2 cellular contexts compared by ENCODE assay signal in genomic region chr6:90695316-90695715, GRCh38.
TF ChIP-seq lines count a peak whose summit lies in the region.

No MANE protein-coding gene starts in this region.

TF ChIP-seq in GM23338, 12 proteins besides CTCF, POLR2A, EP300 and RAD21:
- TF ChIP-seq ZNF462 (CRISPR knock-in tag; IDR thresholded peaks at IDR 0.05) (no peak), POLR2AphosphoS5 (IDR thresholded peaks at IDR 0.05; ENCODE audit: low read depth) (no peak), ZNF331 (CRISPR knock-in tag; IDR thresholded peaks at IDR 0.05; ENCODE audit: low read depth) (no peak), EZH2phosphoT487 (IDR thresholded peaks at IDR 0.05; ENCODE audit: unreplicated experiment) (no peak), ZNF114 (CRISPR knock-in tag; IDR thresholded peaks at IDR 0.05) (no peak)

TF ChIP-seq in WTC11, 78 proteins besides CTCF, POLR2A, EP300 and RAD21 (continued from another document):
- TF ChIP-seq ATF6 (CRISPR knock-in tag; IDR thresholded peaks at IDR 0.05): no peak
- TF ChIP-seq USF1 (CRISPR knock-in tag; IDR thresholded peaks at IDR 0.05): no peak
- TF ChIP-seq ARID4B (CRISPR knock-in tag; IDR thresholded peaks at IDR 0.05; ENCODE audit: borderline replicate concordance): no peak
